In genomic region chr10:132422931-132423813, GRCh38 we compare ENCODE assay signal across 8 cellular contexts. TPM values are rescaled to one million over a fixed set of nuclear protein-coding genes. Genes with fewer than 3 reads are reported as not detected.
DNase-seq lines count a peak whose midpoint lies in the region; ATAC-seq and TF ChIP-seq lines count a peak whose summit lies in the region.

No MANE protein-coding gene starts in this region.

- peak overlapping the region; percentile 49 to 85 for H3K27ac ChIP-seq in liver (ENCODE audit: low read depth in 1 of 2, low read length in 2 of 2)
- peak overlapping the region; percentile 91 for H3K27ac ChIP-seq in uterus
- H3K27ac ChIP-seq in aorta (ENCODE audit: low read depth in 1 of 2, low read length in 2 of 2): no peak overlapping the region

- no peak for TF ChIP-seq RAD21 in liver (IDR thresholded peaks at IDR 0.05)

- intact Hi-C loops in uterus (cut with DNase I; ENCODE audit: low total_unique reads): no loop called here
- intact Hi-C loops in aorta (cut with DNase I): no loop called here

- H3K9me3 ChIP-seq in liver (ENCODE audit: control insufficient read depth in 4 of 4, low read length in 3 of 4) (no peaks in the 10 kb centered on the region), uterus (no peaks in the 10 kb centered on the region), aorta (ENCODE audit: control insufficient read depth, low read length) (no peaks in the 10 kb centered on the region)

- DNase-seq in activated naive CD4-positive, alpha-beta T cell treated with Interleukin-2 at 50 U/mL for 16 hours: no peak
- DNase-seq in SK-N-DZ (ENCODE audit: low spot score) (peak; percentile 49), uterus (no peak), aorta (no peak)

- no peak for TF ChIP-seq POLR2A in uterus (IDR thresholded peaks at IDR 0.05)

- 83% methylated on average over 25 of the region's 25 CpGs for WGBS in liver
- 89 to 92% methylated on average over 25 of the region's 25 CpGs for WGBS in aorta, 2 donors

- no peaks in the 10 kb centered on the region for H3K36me3 Mint-ChIP-seq in activated naive CD4-positive, alpha-beta T cell treated with anti-CD3 and anti-CD28 coated beads, Interleukin-2, amount 50 U/mL, for 24 hours

- H3K36me3 ChIP-seq in liver (ENCODE audit: control insufficient read depth in 4 of 4, insufficient read depth in 3 of 4, low read depth in 1 of 4, low read length in 3 of 4) (no peaks in the 10 kb centered on the region), uterus (no peaks in the 10 kb centered on the region), aorta (ENCODE audit: control insufficient read depth in 1 of 2, insufficient read depth in 2 of 2, low read length in 1 of 2) (no peaks in the 10 kb centered on the region)

- ATAC-seq in HG03457 (IDR thresholded peaks at IDR 0.05; ENCODE audit: unreplicated experiment): no peak
- ATAC-seq in aorta (ENCODE audit: low FRiP score): no peak
- ATAC-seq in GM21360 (IDR thresholded peaks at IDR 0.05; ENCODE audit: unreplicated experiment): no peak

- H3K27me3 ChIP-seq in liver (ENCODE audit: control insufficient read depth in 4 of 4, insufficient read depth in 4 of 4, low read length in 3 of 4): no peaks in the 10 kb centered on the region
- H3K27me3 ChIP-seq in uterus: no peaks in the 10 kb centered on the region
- H3K27me3 ChIP-seq in aorta (ENCODE audit: control insufficient read depth in 1 of 2, insufficient read depth in 2 of 2, low read length in 1 of 2): no peaks in the 10 kb centered on the region

- no peak overlapping the region for H3K4me3 ChIP-seq in liver (ENCODE audit: low read depth in 1 of 3, low read length in 3 of 3)
- no peak overlapping the region for H3K4me3 ChIP-seq in uterus
- H3K4me3 ChIP-seq in aorta (ENCODE audit: low read length in 2 of 2): no peak overlapping the region

- peaks cover 17% of the 10 kb centered on the region for H3K4me1 Mint-ChIP-seq in activated naive CD4-positive, alpha-beta T cell treated with anti-CD3 and anti-CD28 coated beads, Interleukin-2, amount 50 U/mL, for 24 hours

- H3K9me3 Mint-ChIP-seq in activated naive CD4-positive, alpha-beta T cell treated with anti-CD3 and anti-CD28 coated beads, Interleukin-2, amount 50 U/mL, for 24 hours: no peaks in the 10 kb centered on the region

- TF ChIP-seq CTCF in liver (IDR thresholded peaks at IDR 0.05; ENCODE audit: low read depth, low read length, missing input control) (no peak), uterus (IDR thresholded peaks at IDR 0.05) (no peak)

- H3K27ac Mint-ChIP-seq in activated naive CD4-positive, alpha-beta T cell treated with anti-CD3 and anti-CD28 coated beads, Interleukin-2, amount 50 U/mL, for 24 hours: peak overlapping the region; percentile 85

- H3K4me1 ChIP-seq in liver (ENCODE audit: control insufficient read depth in 4 of 4, insufficient read depth in 4 of 4, low read length in 3 of 4) (peaks cover 0 to 13% (median 7%) of the 10 kb centered on the region in 4 donors), uterus (peaks cover 19 to 37% of the 10 kb centered on the region in 2 donors), aorta (ENCODE audit: control insufficient read depth in 1 of 2, insufficient read depth in 2 of 2, low read length in 2 of 2) (no peaks in the 10 kb centered on the region)

- H3K4me3 Mint-ChIP-seq in activated naive CD4-positive, alpha-beta T cell treated with anti-CD3 and anti-CD28 coated beads, Interleukin-2, amount 50 U/mL, for 24 hours: peak overlapping the region; percentile 4

- no peaks in the 10 kb centered on the region for H3K27me3 Mint-ChIP-seq in activated naive CD4-positive, alpha-beta T cell treated with anti-CD3 and anti-CD28 coated beads, Interleukin-2, amount 50 U/mL, for 24 hours

- H3K9ac ChIP-seq in liver (ENCODE audit: low read depth in 1 of 2, low read length in 2 of 2): no peak overlapping the region

TF ChIP-seq in liver, 16 proteins besides CTCF, POLR2A, EP300 and RAD21:
- TF ChIP-seq YY1 (IDR thresholded peaks at IDR 0.05) (no peak), GABPA (IDR thresholded peaks at IDR 0.05 in 1 of 2, conservative IDR thresholded peaks at IDR 0.05 in 1 of 2) (no peak), FOXA2 (IDR thresholded peaks at IDR 0.05) (no peak), NR2F2 (IDR thresholded peaks at IDR 0.05) (no peak), FOXA1 (IDR thresholded peaks at IDR 0.05) (no peak), EGR1 (IDR thresholded peaks at IDR 0.05; ENCODE audit: low read depth in 2 of 2) (no peak), SP1 (IDR thresholded peaks at IDR 0.05) (no peak), ATF3 (IDR thresholded peaks at IDR 0.05) (no peak), HNF4G (IDR thresholded peaks at IDR 0.05) (no peak), TAF1 (conservative IDR thresholded peaks at IDR 0.05) (no peak)
- TF ChIP-seq, protein P1, sequence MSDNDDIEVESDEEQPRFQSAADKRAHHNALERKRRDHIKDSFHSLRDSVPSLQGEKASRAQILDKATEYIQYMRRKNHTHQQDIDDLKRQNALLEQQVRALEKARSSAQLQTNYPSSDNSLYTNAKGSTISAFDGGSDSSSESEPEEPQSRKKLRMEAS (IDR thresholded peaks at IDR 0.05): no peak
- TF ChIP-seq, protein P2, sequence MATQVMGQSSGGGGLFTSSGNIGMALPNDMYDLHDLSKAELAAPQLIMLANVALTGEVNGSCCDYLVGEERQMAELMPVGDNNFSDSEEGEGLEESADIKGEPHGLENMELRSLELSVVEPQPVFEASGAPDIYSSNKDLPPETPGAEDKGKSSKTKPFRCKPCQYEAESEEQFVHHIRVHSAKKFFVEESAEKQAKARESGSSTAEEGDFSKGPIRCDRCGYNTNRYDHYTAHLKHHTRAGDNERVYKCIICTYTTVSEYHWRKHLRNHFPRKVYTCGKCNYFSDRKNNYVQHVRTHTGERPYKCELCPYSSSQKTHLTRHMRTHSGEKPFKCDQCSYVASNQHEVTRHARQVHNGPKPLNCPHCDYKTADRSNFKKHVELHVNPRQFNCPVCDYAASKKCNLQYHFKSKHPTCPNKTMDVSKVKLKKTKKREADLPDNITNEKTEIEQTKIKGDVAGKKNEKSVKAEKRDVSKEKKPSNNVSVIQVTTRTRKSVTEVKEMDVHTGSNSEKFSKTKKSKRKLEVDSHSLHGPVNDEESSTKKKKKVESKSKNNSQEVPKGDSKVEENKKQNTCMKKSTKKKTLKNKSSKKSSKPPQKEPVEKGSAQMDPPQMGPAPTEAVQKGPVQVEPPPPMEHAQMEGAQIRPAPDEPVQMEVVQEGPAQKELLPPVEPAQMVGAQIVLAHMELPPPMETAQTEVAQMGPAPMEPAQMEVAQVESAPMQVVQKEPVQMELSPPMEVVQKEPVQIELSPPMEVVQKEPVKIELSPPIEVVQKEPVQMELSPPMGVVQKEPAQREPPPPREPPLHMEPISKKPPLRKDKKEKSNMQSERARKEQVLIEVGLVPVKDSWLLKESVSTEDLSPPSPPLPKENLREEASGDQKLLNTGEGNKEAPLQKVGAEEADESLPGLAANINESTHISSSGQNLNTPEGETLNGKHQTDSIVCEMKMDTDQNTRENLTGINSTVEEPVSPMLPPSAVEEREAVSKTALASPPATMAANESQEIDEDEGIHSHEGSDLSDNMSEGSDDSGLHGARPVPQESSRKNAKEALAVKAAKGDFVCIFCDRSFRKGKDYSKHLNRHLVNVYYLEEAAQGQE (IDR thresholded peaks at IDR 0.05): no peak
TF ChIP-seq in liver: peak in this region for 0.

RNA-seq across cellular contexts. Expression of gene PWWP2B, which starts 26.2 kb away (rescaled TPM):
- 12.2 and 18.0 TPM in 2 replicates for polyA plus RNA-seq in SK-N-DZ (2014; cell fraction: cytosol; rRNA removed)
- polyA plus RNA-seq in SK-N-DZ (2014; cell fraction: nucleus; rRNA removed): 20.1 and 20.9 TPM in 2 replicates
- total RNA-seq in liver: 1 to 10 TPM; 3.2 to 4.1 TPM
- polyA plus RNA-seq in liver: 1 to 10 TPM in 1 of 2 donors, under 1 TPM in 1; 0.75 to 4.2 TPM
- 10 to 100 TPM in 2 of 4 donors, 1 to 10 TPM in 1, under 1 TPM in 1; 0.29 to 27.6 (median 8.3) TPM for total RNA-seq in uterus
- 1 to 10 TPM; 6.8 to 8.7 TPM for total RNA-seq in aorta
- polyA plus RNA-seq in aorta: 1 to 10 TPM; 2.0 to 3.6 TPM

Comparison
In these comparisons a context has a peak if more than half of its experiments do, and no peak if none do; other contexts are left out.
1. H3K27ac ChIP-seq: peak in liver (2 of 2) and uterus (2 of 2); none in aorta (0 of 2).